Comparison of ENCODE assay signal across 8 cellular contexts in genomic region chr2:96324716-96325037, GRCh38. TPM values are rescaled to one million over a fixed set of nuclear protein-coding genes. Genes with fewer than 3 reads are reported as not detected.
DNase-seq lines count a peak whose midpoint lies in the region; ATAC-seq and TF ChIP-seq lines count a peak whose summit lies in the region.

No MANE protein-coding gene starts in this region.

- intact Hi-C loops in gastrocnemius medialis (cut with DNase I; ENCODE audit: low total_unique reads): no loop called here

- H3K27ac Mint-ChIP-seq in effector memory CD8-positive, alpha-beta T cell: peak overlapping the region; percentile 91 to 95

- no peaks in the 10 kb centered on the region for H3F3A ChIP-seq in OCI-LY1 (ENCODE audit: insufficient read depth, low read length)

- H3K4me2 ChIP-seq in DND-41 (ENCODE audit: insufficient read depth, low read length) (peak overlapping the region; percentile 85), OCI-LY1 (ENCODE audit: low read length) (peak overlapping the region; percentile 79)

- H3K27me3 Mint-ChIP-seq in effector memory CD8-positive, alpha-beta T cell: no peaks in the 10 kb centered on the region

- H4K20me1 ChIP-seq in DND-41 (ENCODE audit: insufficient read depth, low read length): peaks cover 13% of the 10 kb centered on the region; the same call in 1 of the 2 replicates
- no peaks in the 10 kb centered on the region for H4K20me1 ChIP-seq in OCI-LY1 (ENCODE audit: insufficient read depth, low read length)

- H3K9me3 ChIP-seq in DND-41 (ENCODE audit: insufficient read depth, low read length, severe bottlenecking) (no peaks in the 10 kb centered on the region), OCI-LY1 (ENCODE audit: low read length) (no peaks in the 10 kb centered on the region), gastrocnemius medialis (no peaks in the 10 kb centered on the region)

- H3K4me1 ChIP-seq in DND-41 (ENCODE audit: insufficient read depth, low read length) (peaks cover 73% of the 10 kb centered on the region), OCI-LY1 (ENCODE audit: insufficient read depth, low read length, severe bottlenecking) (peaks cover 47% of the 10 kb centered on the region), gastrocnemius medialis (peaks cover 14 to 19% of the 10 kb centered on the region in 2 donors)

- H3K79me2 ChIP-seq in DND-41 (ENCODE audit: insufficient read depth, low read length): peaks cover 35% of the 10 kb centered on the region
- H3K79me2 ChIP-seq in OCI-LY1 (ENCODE audit: insufficient read depth, low read length): 0 out of 2 replicates have a peak, but pooled peaks cover 4% of the 10 kb centered on the region

- peaks cover 19% of the 10 kb centered on the region for H3K27me3 ChIP-seq in DND-41 (ENCODE audit: insufficient read depth, low read length, poor library complexity)
- H3K27me3 ChIP-seq in OCI-LY1 (ENCODE audit: insufficient read depth, low read length): no peaks in the 10 kb centered on the region
- H3K27me3 ChIP-seq in gastrocnemius medialis: peaks cover 45 to 60% (median 57%) of the 10 kb centered on the region in 3 donors

- peaks cover 47 to 49% of the 10 kb centered on the region in 2 donors for H3K4me1 Mint-ChIP-seq in effector memory CD8-positive, alpha-beta T cell (ENCODE audit: low read depth in 2 of 2)

- DNase-seq in DND-41 (no peak), gastrocnemius medialis (no peak), DMS 273 (lab: John Stamatoyannopoulos, UW; ENCODE audit: unreplicated experiment) (no peak), hepatic stellate cell (ENCODE audit: low spot score) (no peak), NCI-H187 treated with DMSO at 0.1 percent for 48 hours (lab: John Stamatoyannopoulos, UW) (no peak), NCI-H345 treated with DMSO at 0.1 percent for 48 hours (lab: John Stamatoyannopoulos, UW; ENCODE audit: unreplicated experiment) (no peak)
- peak in 1 of 3 experiments; percentile 13 for DNase-seq in effector memory CD8-positive, alpha-beta T cell

- peaks cover 20% of the 10 kb centered on the region for H3K36me3 Mint-ChIP-seq in effector memory CD8-positive, alpha-beta T cell (ENCODE audit: insufficient read depth)

- H3K27ac ChIP-seq in DND-41 (ENCODE audit: low read length): peak overlapping the region; percentile 66
- H3K27ac ChIP-seq in OCI-LY1 (ENCODE audit: low read depth, low read length, poor library complexity, severe bottlenecking): peak overlapping the region; percentile 58
- peak overlapping the region in 3 of 4 donors; percentile 48 to 61 (median 53) for H3K27ac ChIP-seq in gastrocnemius medialis

- ATAC-seq in DND-41 (ENCODE audit: insufficient read depth, low read depth): no peak
- peak; percentile 2 for ATAC-seq in effector memory CD8-positive, alpha-beta T cell (replicated peaks)
- ATAC-seq in gastrocnemius medialis: no peak

- no peak for TF ChIP-seq CTCF in DND-41 (IDR thresholded peaks at IDR 0.05; ENCODE audit: borderline replicate concordance, extremely low read depth, low read length, poor library complexity, severe bottlenecking)
- TF ChIP-seq CTCF in OCI-LY1 (IDR thresholded peaks at IDR 0.05; ENCODE audit: low read length): no peak
- no peak for TF ChIP-seq CTCF in gastrocnemius medialis (IDR thresholded peaks at IDR 0.05 in 4 of 5, conservative IDR thresholded peaks at IDR 0.05 in 1 of 5)

- in situ Hi-C loops in gastrocnemius medialis (cut with MboI; ENCODE audit: low sequenced_read_pairs in 4 of 4): loop anchor here in 2 of 4 donors (25.0 kb wide), 1 partner anchor 188 kb away; the partner anchor contains the start of gene NEURL3 (in 2 of the 2)

- H3K36me3 ChIP-seq in DND-41 (ENCODE audit: insufficient read depth, low read length) (peaks cover 28% of the 10 kb centered on the region), OCI-LY1 (ENCODE audit: insufficient read depth, low read length) (peaks cover 30% of the 10 kb centered on the region), gastrocnemius medialis (no peaks in the 10 kb centered on the region)

- H3K4me3 ChIP-seq in DND-41 (ENCODE audit: low read depth in 1 of 2, low read length in 2 of 2) (peak overlapping the region; percentile 45 to 74; a peak in 3 of 4 replicates), OCI-LY1 (ENCODE audit: low read depth, low read length, poor library complexity, severe bottlenecking) (peak overlapping the region; percentile 81), gastrocnemius medialis (peak overlapping the region; percentile 52 to 61 (median 56))

- H2AFZ ChIP-seq in DND-41 (ENCODE audit: low read depth, low read length) (peak overlapping the region; percentile 93), OCI-LY1 (ENCODE audit: low read length) (0 out of 2 replicates have a peak overlapping the region, but pooled peaks have one; percentile 15)

- H3K9me3 Mint-ChIP-seq in effector memory CD8-positive, alpha-beta T cell: no peaks in the 10 kb centered on the region

- no peak for TF ChIP-seq POLR2A in gastrocnemius medialis (IDR thresholded peaks at IDR 0.05)

- no peaks in the 10 kb centered on the region for H3K9me2 ChIP-seq in OCI-LY1 (ENCODE audit: low read depth, low read length)

- H3K4me3 Mint-ChIP-seq in effector memory CD8-positive, alpha-beta T cell: peak overlapping the region; percentile 78 to 89

- H3K9ac ChIP-seq in DND-41 (ENCODE audit: low read depth, low read length) (peak overlapping the region; percentile 69), OCI-LY1 (ENCODE audit: low read length) (peak overlapping the region; percentile 73)

RNA-seq across cellular contexts. Expression of gene ITPRIPL1, which starts 0.4 kb away (rescaled TPM):
- 1 to 10 TPM in 1 of 4 donors, under 1 TPM in 2, not detected in 1; 0.75 to 2.1 (median 0.82) TPM for total RNA-seq in gastrocnemius medialis

RNA-seq across cellular contexts. Expression of gene NCAPH, which starts 10.9 kb away (rescaled TPM):
- total RNA-seq in gastrocnemius medialis: 1 to 10 TPM in 1 of 4 donors, under 1 TPM in 3; 0.38 to 2.1 (median 0.54) TPM

RNA-seq across cellular contexts. Expression of gene SNRNP200, which starts 19.3 kb away (rescaled TPM):
- total RNA-seq in gastrocnemius medialis: 10 to 100 TPM; 51.1 to 89.8 (median 67.4) TPM

RNA-seq across cellular contexts. Expression of gene CIAO1, which starts 58.7 kb away (rescaled TPM):
- 100 to 1,000 TPM in 1 of 4 donors, 10 to 100 TPM in 3; 73.5 to 102 (median 95.6) TPM for total RNA-seq in gastrocnemius medialis

RNA-seq across cellular contexts. Expression of gene TMEM127, which starts 58.9 kb away (rescaled TPM):
- 10 to 100 TPM; 27.1 to 38.8 (median 30.9) TPM for total RNA-seq in gastrocnemius medialis
